ENCODE assay signal across 25 cellular contexts in genomic region chrX:9681422-9681821, GRCh38.
A peak's percentile ranks its signal among the peaks of the same experiment; 100 is the strongest.
DNase-seq lines count a peak whose midpoint lies in the region; ATAC-seq, FAIRE-seq and TF ChIP-seq lines count a peak whose summit lies in the region.
"Had no signal": no experiment of that assay in that cellular context is flagged by ENCODE, and none has a peak within 500 bp of the region (broad histone marks: within the 10 kb centered on the region; RNA-seq: fewer than 3 reads in every experiment).

No MANE protein-coding gene starts in this region.

- POLR2A ChIA-PET in T-cell (lab: Charles Lee) = no interaction called here

- H3K36me3 ChIP-seq in astrocyte (ENCODE audit: insufficient read depth, low read length) = no peaks in the 10 kb centered on the region
- H3K36me3 ChIP-seq: suprapubic skin had no signal

- no peaks in the 10 kb centered on the region for H4K20me1 ChIP-seq in astrocyte (ENCODE audit: insufficient read depth, low read length)

- H3K27me3 Mint-ChIP-seq in activated T-cell treated with anti-CD3 and anti-CD28 coated beads, Interleukin-2, amount 50 U/mL, for 24 hours = peaks cover 3% of the 10 kb centered on the region
- no peaks in the 10 kb centered on the region for H3K27me3 Mint-ChIP-seq in activated T-cell treated with anti-CD3 and anti-CD28 coated beads, Interleukin-2, amount 50 U/mL, for 72 hours (ENCODE audit: low read depth)
- H3K27me3 Mint-ChIP-seq in astrocyte (ENCODE audit: low read depth, unreplicated experiment) (no peaks in the 10 kb centered on the region), T-cell (no peaks in the 10 kb centered on the region)
- H3K27me3 Mint-ChIP-seq: activated B cell treated with CpG ODN at 0.5 μM for 24 hours; activated naive CD8-positive, alpha-beta T cell treated with anti-CD3 and anti-CD28 coated beads for 36 hours; progenitor cell of endocrine pancreas had no signal

- peaks cover 22% of the 10 kb centered on the region for H3K4me1 Mint-ChIP-seq in activated T-cell treated with anti-CD3 and anti-CD28 coated beads, Interleukin-2, amount 50 U/mL, for 24 hours (ENCODE audit: low read depth)
- H3K4me1 Mint-ChIP-seq in activated T-cell treated with anti-CD3 and anti-CD28 coated beads, Interleukin-2, amount 50 U/mL, for 72 hours (ENCODE audit: low read depth) = peaks cover 18% of the 10 kb centered on the region
- H3K4me1 Mint-ChIP-seq in astrocyte (ENCODE audit: low read depth, unreplicated experiment) (peaks cover 23% of the 10 kb centered on the region), T-cell (peaks cover 5 to 19% (median 18%) of the 10 kb centered on the region in 3 donors)

- no peak overlapping the region for H3K9ac ChIP-seq in astrocyte (ENCODE audit: low read length)
- H3K9ac ChIP-seq: BLaER1 treated with 17β-estradiol and CSF1 and Interleukin-3, amounts not matched to agents 10 nM and 100 nM had no signal

- ATAC-seq in activated T-cell treated with anti-CD3 and anti-CD28 coated beads, Interleukin-2, amount 50 U/mL, for 72 hours (replicated peaks in 1 of 2) = no peak
- no peak for ATAC-seq in T-cell (replicated peaks in 1 of 4)
- ATAC-seq: activated CD8-positive, alpha-beta T cell treated with anti-CD3 and anti-CD28 coated beads, Interleukin-2, amount 10 ng/mL, durations not matched to agents 7 days and 5 days; K562; natural killer cell had no signal

- H3K4me2 ChIP-seq in astrocyte (ENCODE audit: low read length) = no peak overlapping the region

- H3K9me3 ChIP-seq in astrocyte (ENCODE audit: insufficient read depth, low read depth, low read length) = no peaks in the 10 kb centered on the region
- H3K9me3 ChIP-seq: suprapubic skin had no signal

- H3K4me3 Mint-ChIP-seq in activated T-cell treated with anti-CD3 and anti-CD28 coated beads, Interleukin-2, amount 50 U/mL, for 24 hours = no peak overlapping the region
- H3K4me3 Mint-ChIP-seq in activated T-cell treated with anti-CD3 and anti-CD28 coated beads, Interleukin-2, amount 50 U/mL, for 72 hours = no peak overlapping the region
- no peak overlapping the region for H3K4me3 Mint-ChIP-seq in astrocyte (ENCODE audit: unreplicated experiment)
- no peak overlapping the region for H3K4me3 Mint-ChIP-seq in T-cell
- H3K4me3 Mint-ChIP-seq: activated B cell treated with CpG ODN at 0.5 μM for 24 hours; activated CD8-positive, alpha-beta T cell treated with anti-CD3 and anti-CD28 coated beads, Interleukin-2, amount 10 ng/mL, durations not matched to agents 7 days and 5 days; activated naive CD8-positive, alpha-beta T cell treated with anti-CD3 and anti-CD28 coated beads for 36 hours; natural killer cell had no signal

- DNase-seq in activated T-cell treated with anti-CD3 and anti-CD28 coated beads, Interleukin-2, amount 50 U/mL, for 24 hours = peak; percentile 2
- no peak for DNase-seq in activated T-cell treated with anti-CD3 and anti-CD28 coated beads, Interleukin-2, amount 50 U/mL, for 72 hours
- DNase-seq in astrocyte (ENCODE audit: low read depth) = peak; percentile 68
- DNase-seq in fibroblast of villous mesenchyme (ENCODE audit: low read depth) = peak; percentile 55
- peak; percentile 2 for DNase-seq in urothelium cell line (ENCODE audit: low spot score)
- DNase-seq in GM19239 (ENCODE audit: insufficient read length, low spot score) = no peak
- no peak for DNase-seq in T-cell
- DNase-seq in activated CD4-positive, CD25-positive, alpha-beta regulatory T cell (lab: John Stamatoyannopoulos, UW) = no peak
- DNase-seq: activated B cell treated with CpG ODN at 0.5 μM for 24 hours; activated CD8-positive, alpha-beta T cell treated with anti-CD3 and anti-CD28 coated beads, Interleukin-2, amount 10 ng/mL, durations not matched to agents 7 days and 5 days; activated naive CD8-positive, alpha-beta T cell treated with anti-CD3 and anti-CD28 coated beads for 36 hours; islet precursor cell; natural killer cell; NCI-H2029 treated with DMSO at 0.1 percent for 48 hours; NCI-H524; spleen had no signal

- no peaks in the 10 kb centered on the region for H3K27me3 ChIP-seq in astrocyte (ENCODE audit: insufficient read depth, low read length)
- H3K27me3 ChIP-seq: BLaER1 treated with 17β-estradiol and CSF1 and Interleukin-3, amounts not matched to agents 10 nM and 100 nM; cardiac muscle cell; spleen; suprapubic skin had no signal

- peaks cover 4% of the 10 kb centered on the region for H3K4me1 ChIP-seq in astrocyte (ENCODE audit: insufficient read depth, low read length)

- no peak overlapping the region for H2AFZ ChIP-seq in astrocyte (ENCODE audit: low read depth, low read length)

- no peak for TF ChIP-seq CTCF in astrocyte (IDR thresholded peaks at IDR 0.05; ENCODE audit: insufficient read depth, low read depth, low read length)
- TF ChIP-seq CTCF in fibroblast of villous mesenchyme (IDR thresholded peaks at IDR 0.05; ENCODE audit: insufficient read depth, low read depth, low read length) = no peak

- H3K27ac ChIP-seq in astrocyte (ENCODE audit: low read depth, low read length) = no peak overlapping the region
- H3K27ac ChIP-seq: 22Rv1, cardiac muscle cell, epithelial cell of prostate, HL-60, spleen, suprapubic skin had no signal

- no peaks in the 10 kb centered on the region for H3K79me2 ChIP-seq in astrocyte (ENCODE audit: insufficient read depth, low read length)

- H3K9me3 Mint-ChIP-seq in activated T-cell treated with anti-CD3 and anti-CD28 coated beads, Interleukin-2, amount 50 U/mL, for 24 hours = peaks cover 1% of the 10 kb centered on the region
- peaks cover 0 to 3% of the 10 kb centered on the region in 2 donors for H3K9me3 Mint-ChIP-seq in activated T-cell treated with anti-CD3 and anti-CD28 coated beads, Interleukin-2, amount 50 U/mL, for 72 hours
- H3K9me3 Mint-ChIP-seq in astrocyte (ENCODE audit: unreplicated experiment) (no peaks in the 10 kb centered on the region), T-cell (no peaks in the 10 kb centered on the region)
- H3K9me3 Mint-ChIP-seq: natural killer cell had no signal

- CTCF ChIA-PET in T-cell (lab: Charles Lee) = no interaction called here

- no peak overlapping the region for H3K27ac Mint-ChIP-seq in activated T-cell treated with anti-CD3 and anti-CD28 coated beads, Interleukin-2, amount 50 U/mL, for 24 hours
- no peak overlapping the region for H3K27ac Mint-ChIP-seq in activated T-cell treated with anti-CD3 and anti-CD28 coated beads, Interleukin-2, amount 50 U/mL, for 72 hours
- H3K27ac Mint-ChIP-seq in astrocyte (ENCODE audit: unreplicated experiment) (no peak overlapping the region), T-cell (no peak overlapping the region)
- H3K27ac Mint-ChIP-seq: activated B cell treated with CpG ODN at 0.5 μM for 24 hours; activated CD8-positive, alpha-beta T cell treated with anti-CD3 and anti-CD28 coated beads, Interleukin-2, amount 10 ng/mL, durations not matched to agents 7 days and 5 days; activated naive CD8-positive, alpha-beta T cell treated with anti-CD3 and anti-CD28 coated beads for 36 hours; natural killer cell had no signal

- FAIRE-seq in astrocyte (lab: Jason Lieb, UNC) = peak; percentile 84
- FAIRE-seq in urothelium cell line (lab: Jason Lieb, UNC) = no peak
- FAIRE-seq in GM19239 (lab: Jason Lieb, UNC) = no peak
- FAIRE-seq: GM12891, K562 had no signal

- H3K36me3 Mint-ChIP-seq in activated T-cell treated with anti-CD3 and anti-CD28 coated beads, Interleukin-2, amount 50 U/mL, for 24 hours (ENCODE audit: low read depth) = peaks cover 55% of the 10 kb centered on the region
- peaks cover 11 to 19% of the 10 kb centered on the region in 2 donors for H3K36me3 Mint-ChIP-seq in activated T-cell treated with anti-CD3 and anti-CD28 coated beads, Interleukin-2, amount 50 U/mL, for 72 hours (ENCODE audit: insufficient read depth in 2 of 2)
- H3K36me3 Mint-ChIP-seq in astrocyte (ENCODE audit: low read depth, unreplicated experiment) (peaks cover 4% of the 10 kb centered on the region), T-cell (peaks cover 20% of the 10 kb centered on the region)

- H3K4me3 ChIP-seq in astrocyte (ENCODE audit: insufficient read depth, low read depth, low read length) (no peak overlapping the region), fibroblast of villous mesenchyme (ENCODE audit: low read depth, low read length) (no peak overlapping the region)
- H3K4me3 ChIP-seq: BLaER1 treated with 17β-estradiol and CSF1 and Interleukin-3, amounts not matched to agents 10 nM and 100 nM; cardiac muscle cell; K562; spleen; suprapubic skin had no signal

Comparison
In these comparisons a context has a peak if more than half of its experiments do, and no peak if none do; other contexts are left out.
1. DNase-seq: peak in activated T-cell treated with anti-CD3 and anti-CD28 coated beads, Interleukin-2, amount 50 U/mL, for 24 hours (single experiment), astrocyte (single experiment), fibroblast of villous mesenchyme (single experiment) and urothelium cell line (single experiment); none in activated T-cell treated with anti-CD3 and anti-CD28 coated beads, Interleukin-2, amount 50 U/mL, for 72 hours (0 of 2), GM19239 (single experiment), T-cell (0 of 34) and activated CD4-positive, CD25-positive, alpha-beta regulatory T cell (0 of 4).